8 cellular contexts compared by ENCODE assay signal in the genomic region with DNA sequence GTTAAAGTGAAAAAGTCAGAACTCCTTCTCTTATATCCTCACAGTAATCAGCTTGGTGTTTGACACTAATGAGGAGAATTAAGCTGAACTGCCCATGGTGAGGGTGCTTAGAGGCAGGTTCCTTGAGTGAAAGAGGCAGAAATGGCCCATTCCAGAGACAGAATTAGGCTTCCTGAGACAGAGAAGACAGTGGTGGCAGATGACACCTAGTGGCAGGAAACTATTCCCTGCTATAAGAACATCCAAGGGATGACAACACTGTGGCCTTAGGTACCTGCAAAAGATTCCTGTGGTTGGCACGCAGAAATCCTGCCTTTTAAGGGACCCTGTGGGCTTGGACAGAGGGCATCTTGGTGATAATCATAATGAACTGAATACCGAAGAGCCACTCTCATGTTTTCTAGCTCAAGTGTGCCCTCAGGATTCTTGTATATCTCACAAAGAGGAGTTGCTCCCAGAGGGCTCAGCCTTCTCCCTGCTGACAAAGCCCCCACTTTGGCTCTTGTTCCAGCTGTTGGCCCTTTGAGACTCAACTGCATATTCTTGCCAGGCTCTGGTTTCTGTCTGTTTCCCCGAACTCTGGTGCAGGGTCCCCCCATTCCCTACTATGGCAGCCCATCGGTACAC. TPM values are rescaled to one million over a fixed set of nuclear protein-coding genes. Genes with fewer than 3 reads are reported as not detected.
A peak's percentile ranks its signal among the peaks of the same experiment; 100 is the strongest.
DNase-seq lines count a peak whose midpoint lies in the region; ATAC-seq and TF ChIP-seq lines count a peak whose summit lies in the region.

No MANE protein-coding gene starts in this region.

- H3K27ac Mint-ChIP-seq in brain (peak overlapping the region in 1 of 5 experiments; percentile 16), immature natural killer cell (no peak overlapping the region)

- H3K4me2 ChIP-seq in DOHH2 (ENCODE audit: low read length) = no peak overlapping the region

- H3K27me3 ChIP-seq in DOHH2 (ENCODE audit: control insufficient read depth, low read length) = peaks cover 16% of the 10 kb centered on the region

- DNase-seq in NCI-H510A treated with DMSO at 0.1 percent for 48 hours (lab: John Stamatoyannopoulos, UW) (peak; percentile 25), immature natural killer cell (peak in 2 of 3 donors; percentile 0 to 5), stromal cell of bone marrow (ENCODE audit: low read depth) (peak; percentile 33), UCSD-AML1 (lab: John Stamatoyannopoulos, UW; ENCODE audit: unreplicated experiment) (no peak)
- DNase-seq in activated effector memory CD4-positive, alpha-beta T cell treated with Interleukin-2 at 50 U/mL for 16 hours = no peak

- TF ChIP-seq CTCF in DOHH2 (IDR thresholded peaks at IDR 0.05; ENCODE audit: low read depth, low read length, poor library complexity, severe bottlenecking) = peak; percentile 75
- TF ChIP-seq CTCF in brain (conservative IDR thresholded peaks at IDR 0.05) = peak; percentile 71 to 72

- H3K27me3 Mint-ChIP-seq in brain (peaks cover 3% of the 10 kb centered on the region), immature natural killer cell (ENCODE audit: low read depth in 3 of 3) (peaks cover under 1 to 9% (median 2%) of the 10 kb centered on the region in 3 donors)

- H3K9me3 Mint-ChIP-seq in brain (peaks cover 0 to 6% (median 3%) of the 10 kb centered on the region in 5 experiments), immature natural killer cell (no peaks in the 10 kb centered on the region)

- H3K36me3 Mint-ChIP-seq in brain (no peaks in the 10 kb centered on the region), immature natural killer cell (no peaks in the 10 kb centered on the region)

- H3K79me2 ChIP-seq in DOHH2 (ENCODE audit: control insufficient read depth, low read length) = no peaks in the 10 kb centered on the region

- no peaks in the 10 kb centered on the region for H3K36me3 ChIP-seq in DOHH2 (ENCODE audit: control insufficient read depth, low read length)

- ATAC-seq in HG02981 (IDR thresholded peaks at IDR 0.05; ENCODE audit: unreplicated experiment) = peak; percentile 50

- no peaks in the 10 kb centered on the region for H4K20me1 ChIP-seq in DOHH2 (ENCODE audit: control insufficient read depth, insufficient read depth, low read depth, low read length)

- H3K4me3 Mint-ChIP-seq in brain (no peak overlapping the region), immature natural killer cell (no peak overlapping the region)

- no peak overlapping the region for H3K27ac ChIP-seq in DOHH2 (ENCODE audit: low read depth, low read length)

- no peaks in the 10 kb centered on the region for H3F3A ChIP-seq in DOHH2 (ENCODE audit: control insufficient read depth, insufficient read depth)

- H3K9me2 ChIP-seq in DOHH2 (replicated peaks; ENCODE audit: control insufficient read depth, low read length) = no peaks in the 10 kb centered on the region

- H3K9me3 ChIP-seq in DOHH2 (ENCODE audit: control insufficient read depth, insufficient read depth, low read length) = no peaks in the 10 kb centered on the region

- no peak overlapping the region for H3K4me3 ChIP-seq in DOHH2 (ENCODE audit: low read length)

- H3K4me1 ChIP-seq in DOHH2 (ENCODE audit: control insufficient read depth, low read length) = no peaks in the 10 kb centered on the region

- peaks cover 27% of the 10 kb centered on the region for H3K4me1 Mint-ChIP-seq in brain
- no peaks in the 10 kb centered on the region for H3K4me1 Mint-ChIP-seq in immature natural killer cell

RNA-seq across cellular contexts. Expression of a gene that starts 56.0 kb away (rescaled TPM):
- polyA plus RNA-seq in brain (ENCODE audit: insufficient read depth, low read depth, low replicate concordance) (3.0 TPM), immature natural killer cell (not detected)

Comparison
In these comparisons a context has a peak if more than half of its experiments do, and no peak if none do; other contexts are left out.
1. DNase-seq: peak in NCI-H510A treated with DMSO at 0.1 percent for 48 hours (single experiment), immature natural killer cell (2 of 3) and stromal cell of bone marrow (single experiment); none in UCSD-AML1 (single experiment) and activated effector memory CD4-positive, alpha-beta T cell treated with Interleukin-2 at 50 U/mL for 16 hours (single experiment).